In genomic region chr7:135211179-135211945, GRCh38 we compare ENCODE assay signal across 1 cellular context.
A peak's percentile ranks its signal among the peaks of the same experiment; 100 is the strongest.
TF ChIP-seq lines count a peak whose summit lies in the region.

TSS of gene WDR91 (minus strand) at chr7:135211526. CDS start at chr7:135211502, 24 bp downstream.

TF ChIP-seq in K562, 482 proteins besides CTCF, POLR2A, EP300 and RAD21 (continued from another document and continues in another):
- TF ChIP-seq MGA (IDR thresholded peaks at IDR 0.05) (no peak), ZBTB34 (CRISPR knock-in tag; IDR thresholded peaks at IDR 0.05) (no peak), USF1 (CRISPR knock-in tag; IDR thresholded peaks at IDR 0.05) (peak; percentile 19; the same call in 1 of the 2 replicates), XRCC3 (IDR thresholded peaks at IDR 0.05) (no peak), AFF4 (CRISPR knock-in tag; IDR thresholded peaks at IDR 0.05) (peak; percentile 53; the same call in 1 of the 2 replicates), IRF2 (CRISPR knock-in tag; IDR thresholded peaks at IDR 0.05) (no peak), FOXK2 (conservative IDR thresholded peaks at IDR 0.05 in 1 of 2, IDR thresholded peaks at IDR 0.05 in 1 of 2; ENCODE audit: low read depth in 2 of 2) (no peak), ZNF347 (CRISPR knock-in tag; IDR thresholded peaks at IDR 0.05; ENCODE audit: low read depth) (no peak), AFF1 (IDR thresholded peaks at IDR 0.05; ENCODE audit: low read depth in 1 of 2, partially characterized antibody in 2 of 2) (no peak), TFAP4 (CRISPR knock-in tag; IDR thresholded peaks at IDR 0.05; ENCODE audit: borderline replicate concordance) (peak; percentile 35), TBP (optimal IDR thresholded peaks at IDR 0.05; ENCODE audit: low read depth, low read length) (peak; percentile 87), RHOXF2B (CRISPR knock-in tag; conservative IDR thresholded peaks at IDR 0.05) (no peak), SRSF9 (IDR thresholded peaks at IDR 0.05; ENCODE audit: borderline replicate concordance, low read depth, low read length) (no peak), PHF21A (IDR thresholded peaks at IDR 0.05; ENCODE audit: borderline replicate concordance, low read depth) (no peak), SRSF1 (IDR thresholded peaks at IDR 0.05; ENCODE audit: low read depth, low read length) (no peak), NFATC3 (IDR thresholded peaks at IDR 0.05) (no peak), ZNF668 (CRISPR knock-in tag; IDR thresholded peaks at IDR 0.05) (no peak), TBL1XR1 (IDR thresholded peaks at IDR 0.05; ENCODE audit: low read length in 2 of 2) (no peak), ZZZ3 (IDR thresholded peaks at IDR 0.05) (no peak), ZNF23 (CRISPR knock-in tag; IDR thresholded peaks at IDR 0.05) (no peak), DPF2 (IDR thresholded peaks at IDR 0.05) (no peak), NFIX (CRISPR knock-in tag; IDR thresholded peaks at IDR 0.05; ENCODE audit: low read depth) (no peak), RB1 (IDR thresholded peaks at IDR 0.05; ENCODE audit: low read depth) (peak; percentile 85), TARDBP (IDR thresholded peaks at IDR 0.05) (0 out of 2 replicates have a peak, but pooled peaks have one; percentile 37), ZNF124 (CRISPR knock-in tag; IDR thresholded peaks at IDR 0.05) (no peak), TCF7L2 (IDR thresholded peaks at IDR 0.05; ENCODE audit: low read depth, low read length) (no peak), ZBTB11 (CRISPR knock-in tag; IDR thresholded peaks at IDR 0.05) (peak in 2 of 3 experiments; percentile 27 to 75; a peak in 3 of 6 replicates), HDAC8 (tag; IDR thresholded peaks at IDR 0.05) (no peak), ILK (tag; IDR thresholded peaks at IDR 0.05; ENCODE audit: borderline replicate concordance, low read depth) (no peak)
